Comparison of ENCODE assay signal across 1 cellular context in genomic region chr9:112863781-112864180, GRCh38.
TF ChIP-seq lines count a peak whose summit lies in the region.

No MANE protein-coding gene starts in this region.

TF ChIP-seq in GM12878, 131 proteins besides CTCF, POLR2A, EP300 and RAD21 (continued from another document):
- TF ChIP-seq BCL3 (IDR thresholded peaks at IDR 0.05; ENCODE audit: borderline replicate concordance, insufficient read depth, low read depth, low read length, poor library complexity, severe bottlenecking) (peak; percentile 55), PML (IDR thresholded peaks at IDR 0.05; ENCODE audit: low read length) (no peak), CREB1 (IDR thresholded peaks at IDR 0.05; ENCODE audit: low read depth) (no peak)
